In genomic region chr10:14648042-14648765, GRCh38 we compare ENCODE assay signal across 9 cellular contexts.
DNase-seq lines count a peak whose midpoint lies in the region; ATAC-seq and TF ChIP-seq lines count a peak whose summit lies in the region.
"Had no signal": no experiment of that assay in that cellular context is flagged by ENCODE, and none has a peak within 500 bp of the region (broad histone marks: within the 10 kb centered on the region; RNA-seq: fewer than 3 reads in every experiment).

No MANE protein-coding gene starts in this region.

- peak overlapping the region; percentile 32 for H3K4me2 ChIP-seq in trophoblast cell (ENCODE audit: low read length)

- H2BK120ac ChIP-seq in trophoblast cell (ENCODE audit: insufficient read depth, low read length, poor library complexity): no peak overlapping the region

- no peak overlapping the region for H4K12ac ChIP-seq in trophoblast cell (ENCODE audit: low read depth, low read length)

- H2BK12ac ChIP-seq in trophoblast cell (ENCODE audit: low read length): peak overlapping the region; percentile 70

- DNase-seq in CD1c-positive myeloid dendritic cell (ENCODE audit: extremely low spot score) (peak; percentile 89), RPMI8226 (peak; percentile 95), glutamatergic neuron (peak; percentile 48), trophoblast cell (peak; percentile 85 to 91), thoracic aorta (ENCODE audit: low spot score) (peak; percentile 56)
- peak in 3 of 4 experiments; percentile 15 to 50 (median 50) for DNase-seq in activated naive CD4-positive, alpha-beta T cell (lab: John Stamatoyannopoulos, UW)

- no peak overlapping the region for H3K18ac ChIP-seq in trophoblast cell (ENCODE audit: low read length)

- no peak overlapping the region for H3K14ac ChIP-seq in trophoblast cell (ENCODE audit: low read length)

- peak overlapping the region; percentile 39 for H3K4me3 Mint-ChIP-seq in glutamatergic neuron (ENCODE audit: unreplicated experiment)

- no peak for TF ChIP-seq CTCF in glutamatergic neuron (IDR thresholded peaks at IDR 0.05; ENCODE audit: partially characterized antibody, unreplicated experiment)
- TF ChIP-seq CTCF in thoracic aorta (IDR thresholded peaks at IDR 0.05): no peak

- no peak overlapping the region for H2AFZ ChIP-seq in trophoblast cell (ENCODE audit: insufficient read depth, low read length, poor library complexity)

- H3K27me3 ChIP-seq in trophoblast cell (ENCODE audit: insufficient read depth, low read length): no peaks in the 10 kb centered on the region
- no peaks in the 10 kb centered on the region for H3K27me3 ChIP-seq in thoracic aorta (replicated peaks; ENCODE audit: insufficient read depth)

- peaks cover 1% of the 10 kb centered on the region for H3K9me3 Mint-ChIP-seq in glutamatergic neuron (ENCODE audit: unreplicated experiment)

- H3K9me3 ChIP-seq in trophoblast cell (ENCODE audit: insufficient read depth, low read depth, low read length): no peaks in the 10 kb centered on the region
- H3K9me3 ChIP-seq in thoracic aorta: no peaks in the 10 kb centered on the region

- peaks cover 17% of the 10 kb centered on the region for H3K4me1 Mint-ChIP-seq in glutamatergic neuron (ENCODE audit: low read depth, unreplicated experiment)

- H3K36me3 ChIP-seq in trophoblast cell (ENCODE audit: control insufficient read depth in 1 of 2, insufficient read depth in 2 of 2, low read length in 2 of 2) (no peaks in the 10 kb centered on the region), thoracic aorta (no peaks in the 10 kb centered on the region)

- H3K4me1 ChIP-seq in trophoblast cell (ENCODE audit: control insufficient read depth in 1 of 2, insufficient read depth in 2 of 2, low read length in 2 of 2) (peaks cover 20% of the 10 kb centered on the region in 2 experiments), thoracic aorta (ENCODE audit: control insufficient read depth in 1 of 2, low read depth in 2 of 2) (peaks cover 17 to 40% of the 10 kb centered on the region in 2 donors)

- H3K36me3 Mint-ChIP-seq in glutamatergic neuron (ENCODE audit: unreplicated experiment): no peaks in the 10 kb centered on the region

- H4K8ac ChIP-seq in trophoblast cell (ENCODE audit: low read depth, low read length): peak overlapping the region; percentile 47

- no peak overlapping the region for H3K4ac ChIP-seq in trophoblast cell (ENCODE audit: low read depth, low read length)

- H3K27ac ChIP-seq in trophoblast cell (ENCODE audit: low read depth, low read length) (peak overlapping the region; percentile 92), thoracic aorta (peak overlapping the region; percentile 80)

- H3K79me1 ChIP-seq in trophoblast cell (ENCODE audit: low read length): peaks cover 32% of the 10 kb centered on the region

- ATAC-seq in GM19372 (IDR thresholded peaks at IDR 0.05; ENCODE audit: low read depth, unreplicated experiment) (peak; percentile 92), HG03469 (IDR thresholded peaks at IDR 0.05; ENCODE audit: unreplicated experiment) (peak; percentile 83), thoracic aorta (ENCODE audit: insufficient number of reproducible peaks, low FRiP score, low read depth) (peak; percentile 98)
- ATAC-seq: HCT116 had no signal

- peaks cover 2% of the 10 kb centered on the region for H3K27me3 Mint-ChIP-seq in glutamatergic neuron (ENCODE audit: unreplicated experiment)

- WGBS in trophoblast cell (ENCODE audit: extremely low coverage, insufficient coverage, insufficient read length): no CpG with 5 or more reads among the region's 14 CpGs

- H3K23ac ChIP-seq in trophoblast cell (ENCODE audit: low read length): no peak overlapping the region

- peak overlapping the region; percentile 36 for H4K91ac ChIP-seq in trophoblast cell (ENCODE audit: low read depth, low read length)

- H3K4me3 ChIP-seq in trophoblast cell (ENCODE audit: low read depth, low read length) (no peak overlapping the region), thoracic aorta (peak overlapping the region; percentile 32)

- peak overlapping the region; percentile 75 for H2BK5ac ChIP-seq in trophoblast cell (ENCODE audit: low read depth, low read length, poor library complexity)

- peak overlapping the region; percentile 75 for H3K27ac Mint-ChIP-seq in glutamatergic neuron (ENCODE audit: unreplicated experiment)

- H3K79me2 ChIP-seq in trophoblast cell (ENCODE audit: control insufficient read depth, insufficient read depth, low read length, poor library complexity): peaks cover under 1% of the 10 kb centered on the region

- H3K9ac ChIP-seq in trophoblast cell (ENCODE audit: low read length): no peak overlapping the region

- H2AK5ac ChIP-seq in trophoblast cell (ENCODE audit: low read length): no peak overlapping the region
